ENCODE assay signal across 30 cellular contexts in genomic region chr11:75487366-75487765, GRCh38.
"Had no signal": no experiment of that assay in that cellular context is flagged by ENCODE, and none has a peak within 500 bp of the region (broad histone marks: within the 10 kb centered on the region; RNA-seq: fewer than 3 reads in every experiment).

No MANE protein-coding gene starts in this region.

- H3K4me1 ChIP-seq: adrenal gland, gastroesophageal sphincter, prostate gland had no signal

- H3K36me3 ChIP-seq: adrenal gland, cardiac muscle cell, gastroesophageal sphincter, neutrophil, ovary, prostate gland, thoracic aorta had no signal

- ATAC-seq: effector memory CD8-positive, alpha-beta T cell; gastroesophageal sphincter; sciatic nerve had no signal

- H3K4me3 ChIP-seq: adrenal gland, cardiac muscle cell, coronary artery, gastroesophageal sphincter, hepatocyte, ovary, prostate gland, skin epidermis, thoracic aorta had no signal

- H3K27ac ChIP-seq: adrenal gland, cardiac muscle cell, coronary artery, gastroesophageal sphincter, hepatocyte, neutrophil, ovary, prostate gland, skin epidermis, thoracic aorta, VCaP had no signal

- H3K9me3 ChIP-seq: adrenal gland, gastroesophageal sphincter, neutrophil, ovary, prostate gland, thoracic aorta had no signal

- H3K4me2 ChIP-seq: hepatocyte had no signal

- DNase-seq: activated CD4-positive, alpha-beta T cell treated with anti-CD3 and anti-CD28 coated beads for 4 hours; activated CD4-positive, alpha-beta T cell treated with anti-CD3 and anti-CD28 coated beads, Interleukin-2, amount 50 U/mL, for 4 hours; activated effector memory CD4-positive, alpha-beta T cell treated with Interleukin-2 at 50 U/mL for 16 hours; activated naive CD4-positive, alpha-beta T cell treated with anti-CD3 and anti-CD28 coated beads for 36 hours; activated naive CD8-positive, alpha-beta T cell treated with anti-CD3 and anti-CD28 coated beads for 36 hours; activated T-cell treated with anti-CD3 and anti-CD28 coated beads for 4 hours; aorta; effector memory CD8-positive, alpha-beta T cell; islet precursor cell; left cardiac atrium; mammary epithelial cell; naive B cell; nephron progenitor cell; ovary; retina; stimulated activated CD4-positive, alpha-beta T cell treated with anti-CD3 and anti-CD28 coated beads, Interleukin-12 subunit alpha, Interleukin-12 subunit beta, amount 100 ng/mL, for 4 hours; stimulated activated CD4-positive, alpha-beta T cell treated with anti-CD3 and anti-CD28 coated beads, Interleukin-4, amount 100 ng/mL, for 1 hour; T-helper 9 cell; trophoblast cell had no signal

- H3K27me3 ChIP-seq: adrenal gland, cardiac muscle cell, gastroesophageal sphincter, hepatocyte, neutrophil, ovary had no signal
